Comparison of ENCODE assay signal across 8 cellular contexts in genomic region chr15:78299302-78300102, GRCh38.
DNase-seq lines count a peak whose midpoint lies in the region; ATAC-seq and TF ChIP-seq lines count a peak whose summit lies in the region.

Gene SKIC8, minus strand, starts transcription at chr15:78299609. Its CDS starts 3,923 bp downstream, at chr15:78295686.

- peak within 1 kb of the TSS; percentile 48 for H3K27ac ChIP-seq in caudate nucleus (ENCODE audit: low read depth, low read length)

- ATAC-seq in GM19025 (IDR thresholded peaks at IDR 0.05; ENCODE audit: low read depth, unreplicated experiment), result peak; percentile 93
- peak; percentile 80 for ATAC-seq in HG03342 (IDR thresholded peaks at IDR 0.05; ENCODE audit: unreplicated experiment)

- peak within 1 kb of the TSS; percentile 99 for H3K4me3 ChIP-seq in AG10803 (ENCODE audit: low read length)

- TF ChIP-seq CTCF in AG10803 (conservative IDR thresholded peaks at IDR 0.05; ENCODE audit: low read length), result no peak

- peak; percentile 88 for DNase-seq in AG10803 (ENCODE audit: low read depth)
- peak; percentile 92 for DNase-seq in NCI-H345 (lab: John Stamatoyannopoulos, UW)
- peak; percentile 73 to 82 (median 75) for DNase-seq in activated CD4-positive, CD25-positive, alpha-beta regulatory T cell (lab: John Stamatoyannopoulos, UW)
- DNase-seq in caudate nucleus (lab: John Stamatoyannopoulos, UW), result peak in 59 of 61 donors; percentile 10 to 95 (median 82)
- peak; percentile 97 for DNase-seq in islet precursor cell
- peak; percentile 89 for DNase-seq in stimulated activated CD4-positive, alpha-beta T cell treated with anti-CD3 and anti-CD28 coated beads, Interleukin-12 subunit alpha, Interleukin-12 subunit beta, amount 100 ng/mL, for 4 hours

Comparison
In these comparisons a context has a peak if more than half of its experiments do, and no peak if none do; other contexts are left out.
1. Peak in every context shown above with its lines: DNase-seq, ATAC-seq, H3K4me3 ChIP-seq and H3K27ac ChIP-seq.